ENCODE assay signal across 23 cellular contexts in genomic region chr3:48770187-48770502, GRCh38.
"Had no signal": no experiment of that assay in that cellular context is flagged by ENCODE, and none has a peak within 500 bp of the region (broad histone marks: within the 10 kb centered on the region; RNA-seq: fewer than 3 reads in every experiment).

No MANE protein-coding gene starts in this region.

- H3K9me3 Mint-ChIP-seq: activated CD4-positive, alpha-beta memory T cell treated with anti-CD3 and anti-CD28 coated beads, Interleukin-2, amount 10 ng/mL, durations not matched to agents 7 days and 5 days; activated naive CD4-positive, alpha-beta T cell treated with anti-CD3 and anti-CD28 coated beads, Interleukin-2, amount 50 U/mL, for 24 hours; natural killer cell treated with Interleukin-12 subunit alpha and Interleukin-12 subunit beta and Interleukin-15 and Interleukin-18, amount 100 ng/mL, for 72 hours; T-cell had no signal

- H3K36me3 ChIP-seq: breast epithelium had no signal

- H3K9me3 ChIP-seq: ascending aorta, breast epithelium, gastrocnemius medialis, heart right ventricle had no signal

- H3K4me3 Mint-ChIP-seq: activated CD4-positive, alpha-beta memory T cell treated with anti-CD3 and anti-CD28 coated beads, Interleukin-2, amount 10 ng/mL, durations not matched to agents 7 days and 5 days; activated CD8-positive, alpha-beta memory T cell treated with anti-CD3 and anti-CD28 coated beads, Interleukin-2, amount 10 ng/mL, durations not matched to agents 7 days and 5 days; activated naive CD4-positive, alpha-beta T cell treated with anti-CD3 and anti-CD28 coated beads, Interleukin-2, amount 50 U/mL, for 24 hours; natural killer cell treated with Interleukin-12 subunit alpha and Interleukin-12 subunit beta and Interleukin-15 and Interleukin-18, amount 100 ng/mL, for 72 hours; T-cell had no signal

- ATAC-seq: activated CD8-positive, alpha-beta memory T cell treated with anti-CD3 and anti-CD28 coated beads, Interleukin-2, amount 10 ng/mL, durations not matched to agents 7 days and 5 days; esophagus mucosa; gastrocnemius medialis; natural killer cell treated with Interleukin-12 subunit alpha and Interleukin-12 subunit beta and Interleukin-15 and Interleukin-18, amount 100 ng/mL, for 72 hours; T-cell had no signal

- H3K4me3 ChIP-seq: ascending aorta, breast epithelium, coronary artery, gastrocnemius medialis, heart right ventricle had no signal

- H3K27me3 ChIP-seq: ascending aorta, breast epithelium, gastrocnemius medialis, heart right ventricle had no signal

- H3K27ac ChIP-seq: ascending aorta, breast epithelium, coronary artery, gastrocnemius medialis had no signal

- DNase-seq: activated CD4-positive, alpha-beta memory T cell treated with anti-CD3 and anti-CD28 coated beads, Interleukin-2, amount 10 ng/mL, durations not matched to agents 7 days and 5 days; activated CD4-positive, alpha-beta T cell treated with anti-CD3 and anti-CD28 coated beads for 48 hours; activated CD4-positive, CD25-positive, alpha-beta regulatory T cell; activated CD8-positive, alpha-beta memory T cell treated with anti-CD3 and anti-CD28 coated beads, Interleukin-2, amount 10 ng/mL, durations not matched to agents 7 days and 5 days; activated effector memory CD4-positive, alpha-beta T cell treated with Interleukin-2 at 50 U/mL for 16 hours; activated T-cell treated with anti-CD3 and anti-CD28 coated beads, Interleukin-2, amount 50 U/mL, for 1 hour; gastrocnemius medialis; heart right ventricle; occipital lobe; posterior cingulate gyrus; retina; stimulated activated CD4-positive, alpha-beta T cell treated with anti-CD3 and anti-CD28 coated beads, Interleukin-12 subunit alpha, Interleukin-12 subunit beta, amount 100 ng/mL, for 4 hours; stimulated activated CD4-positive, alpha-beta T cell treated with anti-CD3 and anti-CD28 coated beads, Interleukin-1b, Interleukin-23, amount 100 ng/mL, for 48 hours; stimulated activated CD8-positive, alpha-beta memory T cell treated with anti-CD3 and anti-CD28 coated beads, Interleukin-4, amount 100 ng/mL, for 48 hours; stimulated activated naive CD4-positive, alpha-beta T cell; T-cell; T-helper 9 cell had no signal

- H3K4me1 Mint-ChIP-seq: activated CD4-positive, alpha-beta memory T cell treated with anti-CD3 and anti-CD28 coated beads, Interleukin-2, amount 10 ng/mL, durations not matched to agents 7 days and 5 days; activated CD8-positive, alpha-beta memory T cell treated with anti-CD3 and anti-CD28 coated beads, Interleukin-2, amount 10 ng/mL, durations not matched to agents 7 days and 5 days; activated naive CD4-positive, alpha-beta T cell treated with anti-CD3 and anti-CD28 coated beads, Interleukin-2, amount 50 U/mL, for 24 hours; T-cell had no signal

- H3K4me1 ChIP-seq: ascending aorta, breast epithelium, gastrocnemius medialis had no signal

- H3K27ac Mint-ChIP-seq: activated CD4-positive, alpha-beta memory T cell treated with anti-CD3 and anti-CD28 coated beads, Interleukin-2, amount 10 ng/mL, durations not matched to agents 7 days and 5 days; activated CD8-positive, alpha-beta memory T cell treated with anti-CD3 and anti-CD28 coated beads, Interleukin-2, amount 10 ng/mL, durations not matched to agents 7 days and 5 days; activated naive CD4-positive, alpha-beta T cell treated with anti-CD3 and anti-CD28 coated beads, Interleukin-2, amount 50 U/mL, for 24 hours; natural killer cell treated with Interleukin-12 subunit alpha and Interleukin-12 subunit beta and Interleukin-15 and Interleukin-18, amount 100 ng/mL, for 72 hours had no signal

- H3K27me3 Mint-ChIP-seq: activated CD4-positive, alpha-beta memory T cell treated with anti-CD3 and anti-CD28 coated beads, Interleukin-2, amount 10 ng/mL, durations not matched to agents 7 days and 5 days; activated CD8-positive, alpha-beta memory T cell treated with anti-CD3 and anti-CD28 coated beads, Interleukin-2, amount 10 ng/mL, durations not matched to agents 7 days and 5 days; activated naive CD4-positive, alpha-beta T cell treated with anti-CD3 and anti-CD28 coated beads, Interleukin-2, amount 50 U/mL, for 24 hours; natural killer cell treated with Interleukin-12 subunit alpha and Interleukin-12 subunit beta and Interleukin-15 and Interleukin-18, amount 100 ng/mL, for 72 hours; T-cell had no signal
